Comparison of ENCODE assay signal across 1 cellular context in the genomic region with DNA sequence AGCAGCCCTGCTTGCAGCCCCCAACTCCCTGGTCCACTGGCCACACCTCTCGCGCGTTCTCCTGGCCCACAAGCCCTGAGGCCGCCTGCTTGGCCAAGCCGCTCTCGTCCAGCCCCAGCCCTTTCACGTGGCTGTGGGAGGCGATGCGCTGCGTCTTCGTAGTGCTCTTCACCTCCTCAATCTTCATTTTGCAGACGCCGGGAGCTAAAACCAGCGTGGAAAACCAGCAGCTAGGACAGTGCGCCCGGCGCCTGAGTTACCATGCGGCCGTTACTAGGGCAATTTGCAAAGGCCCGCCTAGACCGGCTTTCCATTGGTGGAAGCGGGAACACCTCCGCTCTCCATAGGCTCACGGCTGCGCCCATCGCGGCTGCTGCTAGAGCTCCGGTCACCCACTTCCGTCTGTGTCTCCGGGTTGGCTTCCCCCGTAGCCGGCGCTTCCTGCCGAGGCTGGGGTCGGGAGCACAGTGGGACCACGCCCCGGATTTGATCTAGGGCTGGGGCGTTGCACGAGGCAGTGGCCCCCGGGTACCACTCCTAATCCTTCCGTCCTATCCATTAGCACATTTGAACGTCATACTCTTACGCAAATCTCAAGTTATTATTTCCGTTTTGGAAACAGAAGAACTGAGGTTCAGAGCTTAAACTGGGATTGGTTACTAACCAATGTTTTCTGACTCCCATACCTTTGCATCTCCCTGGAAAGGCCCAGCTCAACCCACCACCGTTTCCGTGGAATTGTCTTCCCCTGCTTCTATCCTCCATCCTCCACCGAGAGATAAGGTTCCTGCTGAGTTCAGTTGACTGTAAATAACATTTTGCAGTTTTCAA.
TF ChIP-seq lines count a peak whose summit lies in the region.

A gene (minus strand): TSS at position 275 of the 831 bp plus-strand sequence. CDS start 88 bp downstream, at position 187.

TF ChIP-seq in K562, 482 proteins besides CTCF, POLR2A, EP300 and RAD21 (continued from another document and continues in another):
- TF ChIP-seq, protein P1, sequence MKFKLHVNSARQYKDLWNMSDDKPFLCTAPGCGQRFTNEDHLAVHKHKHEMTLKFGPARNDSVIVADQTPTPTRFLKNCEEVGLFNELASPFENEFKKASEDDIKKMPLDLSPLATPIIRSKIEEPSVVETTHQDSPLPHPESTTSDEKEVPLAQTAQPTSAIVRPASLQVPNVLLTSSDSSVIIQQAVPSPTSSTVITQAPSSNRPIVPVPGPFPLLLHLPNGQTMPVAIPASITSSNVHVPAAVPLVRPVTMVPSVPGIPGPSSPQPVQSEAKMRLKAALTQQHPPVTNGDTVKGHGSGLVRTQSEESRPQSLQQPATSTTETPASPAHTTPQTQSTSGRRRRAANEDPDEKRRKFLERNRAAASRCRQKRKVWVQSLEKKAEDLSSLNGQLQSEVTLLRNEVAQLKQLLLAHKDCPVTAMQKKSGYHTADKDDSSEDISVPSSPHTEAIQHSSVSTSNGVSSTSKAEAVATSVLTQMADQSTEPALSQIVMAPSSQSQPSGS (CRISPR knock-in tag; IDR thresholded peaks at IDR 0.05), result no peak
- no peak for TF ChIP-seq YBX1 (IDR thresholded peaks at IDR 0.05)
- TF ChIP-seq, protein P2, sequence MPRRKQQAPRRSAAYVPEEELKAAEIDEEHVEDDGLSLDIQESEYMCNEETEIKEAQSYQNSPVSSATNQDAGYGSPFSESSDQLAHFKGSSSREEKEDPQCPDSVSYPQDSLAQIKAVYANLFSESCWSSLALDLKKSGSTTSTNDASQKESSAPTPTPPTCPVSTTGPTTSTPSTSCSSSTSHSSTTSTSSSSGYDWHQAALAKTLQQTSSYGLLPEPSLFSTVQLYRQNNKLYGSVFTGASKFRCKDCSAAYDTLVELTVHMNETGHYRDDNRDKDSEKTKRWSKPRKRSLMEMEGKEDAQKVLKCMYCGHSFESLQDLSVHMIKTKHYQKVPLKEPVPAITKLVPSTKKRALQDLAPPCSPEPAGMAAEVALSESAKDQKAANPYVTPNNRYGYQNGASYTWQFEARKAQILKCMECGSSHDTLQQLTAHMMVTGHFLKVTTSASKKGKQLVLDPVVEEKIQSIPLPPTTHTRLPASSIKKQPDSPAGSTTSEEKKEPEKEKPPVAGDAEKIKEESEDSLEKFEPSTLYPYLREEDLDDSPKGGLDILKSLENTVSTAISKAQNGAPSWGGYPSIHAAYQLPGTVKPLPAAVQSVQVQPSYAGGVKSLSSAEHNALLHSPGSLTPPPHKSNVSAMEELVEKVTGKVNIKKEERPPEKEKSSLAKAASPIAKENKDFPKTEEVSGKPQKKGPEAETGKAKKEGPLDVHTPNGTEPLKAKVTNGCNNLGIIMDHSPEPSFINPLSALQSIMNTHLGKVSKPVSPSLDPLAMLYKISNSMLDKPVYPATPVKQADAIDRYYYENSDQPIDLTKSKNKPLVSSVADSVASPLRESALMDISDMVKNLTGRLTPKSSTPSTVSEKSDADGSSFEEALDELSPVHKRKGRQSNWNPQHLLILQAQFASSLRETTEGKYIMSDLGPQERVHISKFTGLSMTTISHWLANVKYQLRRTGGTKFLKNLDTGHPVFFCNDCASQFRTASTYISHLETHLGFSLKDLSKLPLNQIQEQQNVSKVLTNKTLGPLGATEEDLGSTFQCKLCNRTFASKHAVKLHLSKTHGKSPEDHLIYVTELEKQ (CRISPR knock-in tag; IDR thresholded peaks at IDR 0.05), result no peak
- TF ChIP-seq XRCC3 (IDR thresholded peaks at IDR 0.05), result no peak
- TF ChIP-seq CHD4 (IDR thresholded peaks at IDR 0.05; ENCODE audit: insufficient read depth, insufficient replicate concordance, low read depth, low read length, poor library complexity, severe bottlenecking), result no peak
- peak; percentile 84 for TF ChIP-seq ZBTB7A (IDR thresholded peaks at IDR 0.05; ENCODE audit: borderline replicate concordance, control insufficient read depth, low read depth, low read length)
- TF ChIP-seq, protein P3, sequence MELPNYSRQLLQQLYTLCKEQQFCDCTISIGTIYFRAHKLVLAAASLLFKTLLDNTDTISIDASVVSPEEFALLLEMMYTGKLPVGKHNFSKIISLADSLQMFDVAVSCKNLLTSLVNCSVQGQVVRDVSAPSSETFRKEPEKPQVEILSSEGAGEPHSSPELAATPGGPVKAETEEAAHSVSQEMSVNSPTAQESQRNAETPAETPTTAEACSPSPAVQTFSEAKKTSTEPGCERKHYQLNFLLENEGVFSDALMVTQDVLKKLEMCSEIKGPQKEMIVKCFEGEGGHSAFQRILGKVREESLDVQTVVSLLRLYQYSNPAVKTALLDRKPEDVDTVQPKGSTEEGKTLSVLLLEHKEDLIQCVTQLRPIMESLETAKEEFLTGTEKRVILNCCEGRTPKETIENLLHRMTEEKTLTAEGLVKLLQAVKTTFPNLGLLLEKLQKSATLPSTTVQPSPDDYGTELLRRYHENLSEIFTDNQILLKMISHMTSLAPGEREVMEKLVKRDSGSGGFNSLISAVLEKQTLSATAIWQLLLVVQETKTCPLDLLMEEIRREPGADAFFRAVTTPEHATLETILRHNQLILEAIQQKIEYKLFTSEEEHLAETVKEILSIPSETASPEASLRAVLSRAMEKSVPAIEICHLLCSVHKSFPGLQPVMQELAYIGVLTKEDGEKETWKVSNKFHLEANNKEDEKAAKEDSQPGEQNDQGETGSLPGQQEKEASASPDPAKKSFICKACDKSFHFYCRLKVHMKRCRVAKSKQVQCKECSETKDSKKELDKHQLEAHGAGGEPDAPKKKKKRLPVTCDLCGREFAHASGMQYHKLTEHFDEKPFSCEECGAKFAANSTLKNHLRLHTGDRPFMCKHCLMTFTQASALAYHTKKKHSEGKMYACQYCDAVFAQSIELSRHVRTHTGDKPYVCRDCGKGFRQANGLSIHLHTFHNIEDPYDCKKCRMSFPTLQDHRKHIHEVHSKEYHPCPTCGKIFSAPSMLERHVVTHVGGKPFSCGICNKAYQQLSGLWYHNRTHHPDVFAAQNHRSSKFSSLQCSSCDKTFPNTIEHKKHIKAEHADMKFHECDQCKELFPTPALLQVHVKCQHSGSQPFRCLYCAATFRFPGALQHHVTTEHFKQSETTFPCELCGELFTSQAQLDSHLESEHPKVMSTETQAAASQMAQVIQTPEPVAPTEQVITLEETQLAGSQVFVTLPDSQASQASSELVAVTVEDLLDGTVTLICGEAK (IDR thresholded peaks at IDR 0.05), result peak; percentile 99
- TF ChIP-seq, protein P3 (CRISPR knock-in tag; IDR thresholded peaks at IDR 0.05), result no peak
- no peak for TF ChIP-seq ZNF134 (CRISPR knock-in tag; conservative IDR thresholded peaks at IDR 0.05)
- no peak for TF ChIP-seq DACH1 (IDR thresholded peaks at IDR 0.05; ENCODE audit: partially characterized antibody)
- TF ChIP-seq IFI16 (CRISPR knock-in tag; IDR thresholded peaks at IDR 0.05), result no peak
- TF ChIP-seq SMAD3 (CRISPR knock-in tag; conservative IDR thresholded peaks at IDR 0.05), result no peak
- TF ChIP-seq, protein P4, sequence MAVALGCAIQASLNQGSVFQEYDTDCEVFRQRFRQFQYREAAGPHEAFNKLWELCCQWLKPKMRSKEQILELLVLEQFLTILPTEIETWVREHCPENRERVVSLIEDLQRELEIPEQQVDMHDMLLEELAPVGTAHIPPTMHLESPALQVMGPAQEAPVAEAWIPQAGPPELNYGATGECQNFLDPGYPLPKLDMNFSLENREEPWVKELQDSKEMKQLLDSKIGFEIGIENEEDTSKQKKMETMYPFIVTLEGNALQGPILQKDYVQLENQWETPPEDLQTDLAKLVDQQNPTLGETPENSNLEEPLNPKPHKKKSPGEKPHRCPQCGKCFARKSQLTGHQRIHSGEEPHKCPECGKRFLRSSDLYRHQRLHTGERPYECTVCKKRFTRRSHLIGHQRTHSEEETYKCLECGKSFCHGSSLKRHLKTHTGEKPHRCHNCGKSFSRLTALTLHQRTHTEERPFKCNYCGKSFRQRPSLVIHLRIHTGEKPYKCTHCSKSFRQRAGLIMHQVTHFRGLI (CRISPR knock-in tag; IDR thresholded peaks at IDR 0.05), result no peak
- TF ChIP-seq ZBTB17 (CRISPR knock-in tag; IDR thresholded peaks at IDR 0.05), result no peak
- peak; percentile 97 for TF ChIP-seq FOS (IDR thresholded peaks at IDR 0.05; ENCODE audit: extremely low read depth, insufficient read length)
- TF ChIP-seq ZNF780A (CRISPR knock-in tag; IDR thresholded peaks at IDR 0.05), result no peak
- no peak for TF ChIP-seq PYGO2 (tag; IDR thresholded peaks at IDR 0.05)
- TF ChIP-seq JUNB (CRISPR knock-in tag; conservative IDR thresholded peaks at IDR 0.05), result no peak
- no peak for TF ChIP-seq ZNF778 (CRISPR knock-in tag; IDR thresholded peaks at IDR 0.05)
- no peak for TF ChIP-seq FOXJ3 (CRISPR knock-in tag; IDR thresholded peaks at IDR 0.05)
- TF ChIP-seq, protein P5, sequence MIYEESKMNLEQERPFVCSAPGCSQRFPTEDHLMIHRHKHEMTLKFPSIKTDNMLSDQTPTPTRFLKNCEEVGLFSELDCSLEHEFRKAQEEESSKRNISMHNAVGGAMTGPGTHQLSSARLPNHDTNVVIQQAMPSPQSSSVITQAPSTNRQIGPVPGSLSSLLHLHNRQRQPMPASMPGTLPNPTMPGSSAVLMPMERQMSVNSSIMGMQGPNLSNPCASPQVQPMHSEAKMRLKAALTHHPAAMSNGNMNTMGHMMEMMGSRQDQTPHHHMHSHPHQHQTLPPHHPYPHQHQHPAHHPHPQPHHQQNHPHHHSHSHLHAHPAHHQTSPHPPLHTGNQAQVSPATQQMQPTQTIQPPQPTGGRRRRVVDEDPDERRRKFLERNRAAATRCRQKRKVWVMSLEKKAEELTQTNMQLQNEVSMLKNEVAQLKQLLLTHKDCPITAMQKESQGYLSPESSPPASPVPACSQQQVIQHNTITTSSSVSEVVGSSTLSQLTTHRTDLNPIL (CRISPR knock-in tag; IDR thresholded peaks at IDR 0.05), result no peak
- TF ChIP-seq ZNF785 (CRISPR knock-in tag; IDR thresholded peaks at IDR 0.05), result no peak
- TF ChIP-seq RB1 (IDR thresholded peaks at IDR 0.05; ENCODE audit: low read depth), result no peak
- no peak; the same call in 1 of the 2 replicates for TF ChIP-seq SOX6 (IDR thresholded peaks at IDR 0.05)
- TF ChIP-seq SREBF2 (CRISPR knock-in tag; IDR thresholded peaks at IDR 0.05), result no peak
- no peak for TF ChIP-seq CBX8 (IDR thresholded peaks at IDR 0.05; ENCODE audit: borderline replicate concordance, extremely low read depth, low read depth, low read length, poor library complexity, severe bottlenecking)
- no peak for TF ChIP-seq NR4A1 (CRISPR knock-in tag; IDR thresholded peaks at IDR 0.05)
- 0 out of 2 replicates have a peak, but pooled peaks have one; percentile 27 for TF ChIP-seq NR4A1 (tag; IDR thresholded peaks at IDR 0.05)
- no peak for TF ChIP-seq ZNF197 (CRISPR knock-in tag; IDR thresholded peaks at IDR 0.05; ENCODE audit: low read depth)
- no peak for TF ChIP-seq SMARCA5 (IDR thresholded peaks at IDR 0.05)
- TF ChIP-seq ARHGAP35 (IDR thresholded peaks at IDR 0.05; ENCODE audit: partially characterized antibody), result no peak
- TF ChIP-seq EZH2 (IDR thresholded peaks at IDR 0.05; ENCODE audit: borderline replicate concordance, low read depth, low read length), result no peak
- no peak for TF ChIP-seq ZNF282 (CRISPR knock-in tag; IDR thresholded peaks at IDR 0.05)
- TF ChIP-seq, protein P6, sequence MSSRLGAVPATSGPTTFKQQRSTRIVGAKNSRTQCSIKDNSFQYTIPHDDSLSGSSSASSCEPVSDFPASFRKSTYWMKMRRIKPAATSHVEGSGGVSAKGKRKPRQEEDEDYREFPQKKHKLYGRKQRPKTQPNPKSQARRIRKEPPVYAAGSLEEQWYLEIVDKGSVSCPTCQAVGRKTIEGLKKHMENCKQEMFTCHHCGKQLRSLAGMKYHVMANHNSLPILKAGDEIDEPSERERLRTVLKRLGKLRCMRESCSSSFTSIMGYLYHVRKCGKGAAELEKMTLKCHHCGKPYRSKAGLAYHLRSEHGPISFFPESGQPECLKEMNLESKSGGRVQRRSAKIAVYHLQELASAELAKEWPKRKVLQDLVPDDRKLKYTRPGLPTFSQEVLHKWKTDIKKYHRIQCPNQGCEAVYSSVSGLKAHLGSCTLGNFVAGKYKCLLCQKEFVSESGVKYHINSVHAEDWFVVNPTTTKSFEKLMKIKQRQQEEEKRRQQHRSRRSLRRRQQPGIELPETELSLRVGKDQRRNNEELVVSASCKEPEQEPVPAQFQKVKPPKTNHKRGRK (tag; IDR thresholded peaks at IDR 0.05), result no peak
- 0 out of 4 replicates have a peak, but pooled peaks of 1 of the 2 experiments have one; percentile 54 for TF ChIP-seq ARNT (IDR thresholded peaks at IDR 0.05)
- TF ChIP-seq ATF1 (CRISPR knock-in tag; IDR thresholded peaks at IDR 0.05), result 0 out of 2 replicates have a peak, but pooled peaks have one; percentile 18
- TF ChIP-seq ATF1 (tag; IDR thresholded peaks at IDR 0.05), result peak; percentile 91
- no peak for TF ChIP-seq PRMT5 (CRISPR knock-in tag; IDR thresholded peaks at IDR 0.05)
- TF ChIP-seq ELF4 (CRISPR knock-in tag; IDR thresholded peaks at IDR 0.05), result no peak
- no peak for TF ChIP-seq MEIS2 (IDR thresholded peaks at IDR 0.05; ENCODE audit: partially characterized antibody)
- TF ChIP-seq MTF1 (CRISPR knock-in tag; IDR thresholded peaks at IDR 0.05; ENCODE audit: borderline replicate concordance), result no peak
- TF ChIP-seq RAD51 (IDR thresholded peaks at IDR 0.05; ENCODE audit: borderline replicate concordance, low read depth), result no peak
- TF ChIP-seq, protein P7, sequence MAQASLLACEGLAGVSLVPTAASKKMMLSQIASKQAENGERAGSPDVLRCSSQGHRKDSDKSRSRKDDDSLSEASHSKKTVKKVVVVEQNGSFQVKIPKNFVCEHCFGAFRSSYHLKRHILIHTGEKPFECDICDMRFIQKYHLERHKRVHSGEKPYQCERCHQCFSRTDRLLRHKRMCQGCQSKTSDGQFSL (CRISPR knock-in tag; IDR thresholded peaks at IDR 0.05), result no peak
- TF ChIP-seq, protein P7 (tag; IDR thresholded peaks at IDR 0.05), result no peak
